Comparison of ENCODE assay signal across 15 cellular contexts in the genomic region with DNA sequence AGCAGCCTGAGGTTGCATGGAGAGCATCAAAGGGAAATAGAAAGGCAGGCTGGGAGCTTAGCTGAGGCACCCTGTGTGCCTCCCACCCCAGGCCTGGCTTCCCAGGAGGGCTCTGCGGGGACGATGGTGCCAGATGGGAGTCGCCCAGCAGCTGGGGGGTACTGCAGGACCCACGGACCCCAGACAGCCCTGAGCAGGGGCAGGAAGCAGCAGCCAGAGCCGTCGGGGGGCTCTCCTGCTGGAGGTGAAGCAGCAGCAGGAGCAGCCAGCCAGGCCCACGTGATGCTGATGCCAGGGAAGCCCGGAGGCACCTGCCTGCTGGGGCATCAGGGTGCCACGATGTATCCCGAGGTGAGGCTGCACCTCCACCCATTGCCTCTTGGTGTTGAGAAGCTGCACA. TPM values are rescaled to one million over a fixed set of nuclear protein-coding genes. Genes with fewer than 3 reads are reported as not detected.
"Had no signal": no experiment of that assay in that cellular context is flagged by ENCODE, and none has a peak within 500 bp of the region (broad histone marks: within the 10 kb centered on the region; RNA-seq: fewer than 3 reads in every experiment).

No MANE protein-coding gene starts in this region.

- ATAC-seq: effector memory CD8-positive, alpha-beta T cell; left lobe of liver; stimulated activated memory B cell treated with anti-CD40 and anti-IgM and Interleukin-4, amounts not matched to agents 10 μg/mL and 1 μg/mL and 100 μg/mL, for 72 hours; stimulated activated naive CD8-positive, alpha-beta T cell treated with anti-CD3 and anti-CD28 coated beads, Interleukin-15, Interleukin-2, amounts not matched to agents 100 U/mL and 50 U/mL, for 24 hours had no signal

- H3K27ac Mint-ChIP-seq: effector memory CD8-positive, alpha-beta T cell; memory B cell; nephron progenitor cell; stimulated activated memory B cell treated with anti-CD40 and anti-IgM and Interleukin-4, amounts not matched to agents 10 μg/mL and 1 μg/mL and 100 μg/mL, for 72 hours had no signal

- H3K9me3 Mint-ChIP-seq: effector memory CD8-positive, alpha-beta T cell; memory B cell; nephron progenitor cell; stimulated activated memory B cell treated with anti-CD40 and anti-IgM and Interleukin-4, amounts not matched to agents 10 μg/mL and 1 μg/mL and 100 μg/mL, for 72 hours had no signal

- H3K4me3 Mint-ChIP-seq: effector memory CD8-positive, alpha-beta T cell; memory B cell; nephron progenitor cell; stimulated activated memory B cell treated with anti-CD40 and anti-IgM and Interleukin-4, amounts not matched to agents 10 μg/mL and 1 μg/mL and 100 μg/mL, for 72 hours had no signal

- DNase-seq: cortex of kidney; effector memory CD8-positive, alpha-beta T cell; esophagus squamous epithelium; foreskin melanocyte; head of caudate nucleus; nephron progenitor cell; sigmoid colon; stimulated activated CD4-positive, alpha-beta T cell treated with anti-CD3 and anti-CD28 coated beads, Interleukin-2, amount 100 ng/mL, for 24 hours; stimulated activated CD4-positive, alpha-beta T cell treated with anti-CD3 and anti-CD28 coated beads, Interleukin-4, amount 100 ng/mL, for 24 hours; stimulated activated naive CD8-positive, alpha-beta T cell treated with anti-CD3 and anti-CD28 coated beads, Interleukin-15, Interleukin-2, amounts not matched to agents 100 U/mL and 50 U/mL, for 24 hours; upper lobe of left lung had no signal

- H3K36me3 Mint-ChIP-seq: stimulated activated memory B cell treated with anti-CD40 and anti-IgM and Interleukin-4, amounts not matched to agents 10 μg/mL and 1 μg/mL and 100 μg/mL, for 72 hours had no signal

RNA-seq across cellular contexts. Expression of a gene that starts 20.4 kb away (rescaled TPM):
- total RNA-seq: dermis microvascular lymphatic vessel endothelial cell had no signal
